1 cellular context compared by ENCODE assay signal in genomic region chr11:764322-765024, GRCh38.
A peak's percentile ranks its signal among the peaks of the same experiment; 100 is the strongest.
TF ChIP-seq lines count a peak whose summit lies in the region.

No MANE protein-coding gene starts in this region.

TF ChIP-seq in K562, 482 proteins besides CTCF, POLR2A, EP300 and RAD21:
- TF ChIP-seq RB1 (IDR thresholded peaks at IDR 0.05; ENCODE audit: low read depth) (peak; percentile 26; the same call in 1 of the 2 replicates), FOXK2 (conservative IDR thresholded peaks at IDR 0.05 in 1 of 2, IDR thresholded peaks at IDR 0.05 in 1 of 2; ENCODE audit: low read depth in 2 of 2) (no peak), CCNT2 (IDR thresholded peaks at IDR 0.05; ENCODE audit: borderline replicate concordance, extremely low read depth, insufficient read length, low read depth, low read length) (no peak), POLR2G (IDR thresholded peaks at IDR 0.05; ENCODE audit: low read depth, low read length) (peak; percentile 63), POLR2AphosphoS2 (IDR thresholded peaks at IDR 0.05; ENCODE audit: low read length) (peak; percentile 26; the same call in 1 of the 2 replicates), L3MBTL2 (IDR thresholded peaks at IDR 0.05) (no peak), TAF15 (IDR thresholded peaks at IDR 0.05; ENCODE audit: low read depth, low read length) (0 out of 2 replicates have a peak, but pooled peaks have one; percentile 81), ASH1L (IDR thresholded peaks at IDR 0.05; ENCODE audit: borderline replicate concordance, low read depth, partially characterized antibody) (no peak), MYNN (IDR thresholded peaks at IDR 0.05) (peak; percentile 69), MYNN (CRISPR knock-in tag; IDR thresholded peaks at IDR 0.05) (no peak), KDM4B (IDR thresholded peaks at IDR 0.05; ENCODE audit: borderline replicate concordance in 2 of 2, low read depth in 1 of 2) (no peak), ZBTB33 (CRISPR knock-in tag; IDR thresholded peaks at IDR 0.05) (peak; percentile 89), TFAP4 (CRISPR knock-in tag; IDR thresholded peaks at IDR 0.05; ENCODE audit: borderline replicate concordance) (0 out of 2 replicates have a peak, but pooled peaks have one; percentile 3), CHD2 (IDR thresholded peaks at IDR 0.05; ENCODE audit: low read depth, low read length) (0 out of 2 replicates have a peak, but pooled peaks have one; percentile 47), RBFOX2 (IDR thresholded peaks at IDR 0.05; ENCODE audit: low read depth, low read length) (peak; percentile 43), TAF1 (IDR thresholded peaks at IDR 0.05; ENCODE audit: control insufficient read depth, extremely low read depth, insufficient read depth, low read length, severe bottlenecking) (peak; percentile 8), POLR2B (IDR thresholded peaks at IDR 0.05; ENCODE audit: low read depth, partially characterized antibody) (peak; percentile 60)
